In genomic region chrX:41607264-41607832, GRCh38 we compare ENCODE assay signal across 1 cellular context.
A peak's percentile ranks its signal among the peaks of the same experiment; 100 is the strongest.
TF ChIP-seq lines count a peak whose summit lies in the region.

No MANE protein-coding gene starts in this region.

TF ChIP-seq in K562, 482 proteins besides CTCF, POLR2A, EP300 and RAD21 (continued from another document and continues in another):
- TF ChIP-seq ATF6 (CRISPR knock-in tag; IDR thresholded peaks at IDR 0.05) (no peak), THAP7 (CRISPR knock-in tag; IDR thresholded peaks at IDR 0.05) (no peak), PML (IDR thresholded peaks at IDR 0.05; ENCODE audit: low read length) (0 out of 2 replicates have a peak, but pooled peaks have one; percentile 26), CBFA2T2 (conservative IDR thresholded peaks at IDR 0.05) (peak; percentile 66), CEBPB (tag; IDR thresholded peaks at IDR 0.05) (peak; percentile 41; the same call in 1 of the 2 replicates), MTF1 (CRISPR knock-in tag; IDR thresholded peaks at IDR 0.05; ENCODE audit: borderline replicate concordance) (no peak), ESRRA (IDR thresholded peaks at IDR 0.05; ENCODE audit: borderline replicate concordance, low read depth) (no peak), TAL1 (IDR thresholded peaks at IDR 0.05) (peak; percentile 74), ATF7 (IDR thresholded peaks at IDR 0.05) (no peak), CTBP1 (IDR thresholded peaks at IDR 0.05; ENCODE audit: borderline replicate concordance) (peak; percentile 70; the same call in 1 of the 2 replicates), MCM5 (IDR thresholded peaks at IDR 0.05; ENCODE audit: low read depth) (no peak), CHD7 (IDR thresholded peaks at IDR 0.05; ENCODE audit: low read depth, low read length) (no peak), CXXC5 (CRISPR knock-in tag; IDR thresholded peaks at IDR 0.05) (peak; percentile 71), SMARCA4 (IDR thresholded peaks at IDR 0.05) (peak; percentile 69), NFIC (IDR thresholded peaks at IDR 0.05) (peak; percentile 36), TEAD4 (IDR thresholded peaks at IDR 0.05; ENCODE audit: low read length) (peak; percentile 88), TEAD4 (CRISPR knock-in tag; IDR thresholded peaks at IDR 0.05; ENCODE audit: borderline replicate concordance) (no peak), USF2 (CRISPR knock-in tag; IDR thresholded peaks at IDR 0.05) (peak; percentile 79), TEAD1 (CRISPR knock-in tag; IDR thresholded peaks at IDR 0.05) (peak in 1 of 2 experiments; percentile 77; a peak in 2 of 4 replicates), CHD2 (IDR thresholded peaks at IDR 0.05; ENCODE audit: low read depth, low read length) (no peak), MXI1 (IDR thresholded peaks at IDR 0.05; ENCODE audit: low read depth, low read length) (no peak), BRF2 (IDR thresholded peaks at IDR 0.05; ENCODE audit: borderline replicate concordance, insufficient read depth, insufficient read length) (no peak), CHD1 (IDR thresholded peaks at IDR 0.05; ENCODE audit: low read length) (no peak), MTA2 (IDR thresholded peaks at IDR 0.05; ENCODE audit: low read depth) (peak; percentile 47; the same call in 1 of the 2 replicates), ZNF830 (CRISPR knock-in tag; IDR thresholded peaks at IDR 0.05) (no peak), PCBP1 (IDR thresholded peaks at IDR 0.05; ENCODE audit: low read depth, low read length, poor library complexity, severe bottlenecking) (no peak)
- TF ChIP-seq, protein P1, sequence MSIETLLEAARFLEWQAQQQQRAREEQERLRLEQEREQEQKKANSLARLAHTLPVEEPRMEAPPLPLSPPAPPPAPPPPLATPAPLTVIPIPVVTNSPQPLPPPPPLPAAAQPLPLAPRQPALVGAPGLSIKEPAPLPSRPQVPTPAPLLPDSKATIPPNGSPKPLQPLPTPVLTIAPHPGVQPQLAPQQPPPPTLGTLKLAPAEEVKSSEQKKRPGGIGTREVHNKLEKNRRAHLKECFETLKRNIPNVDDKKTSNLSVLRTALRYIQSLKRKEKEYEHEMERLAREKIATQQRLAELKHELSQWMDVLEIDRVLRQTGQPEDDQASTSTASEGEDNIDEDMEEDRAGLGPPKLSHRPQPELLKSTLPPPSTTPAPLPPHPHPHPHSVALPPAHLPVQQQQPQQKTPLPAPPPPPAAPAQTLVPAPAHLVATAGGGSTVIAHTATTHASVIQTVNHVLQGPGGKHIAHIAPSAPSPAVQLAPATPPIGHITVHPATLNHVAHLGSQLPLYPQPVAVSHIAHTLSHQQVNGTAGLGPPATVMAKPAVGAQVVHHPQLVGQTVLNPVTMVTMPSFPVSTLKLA (conservative IDR thresholded peaks at IDR 0.05) = peak in 1 of 2 experiments; percentile 19; a peak in 1 of 4 replicates
- TF ChIP-seq, protein P2, sequence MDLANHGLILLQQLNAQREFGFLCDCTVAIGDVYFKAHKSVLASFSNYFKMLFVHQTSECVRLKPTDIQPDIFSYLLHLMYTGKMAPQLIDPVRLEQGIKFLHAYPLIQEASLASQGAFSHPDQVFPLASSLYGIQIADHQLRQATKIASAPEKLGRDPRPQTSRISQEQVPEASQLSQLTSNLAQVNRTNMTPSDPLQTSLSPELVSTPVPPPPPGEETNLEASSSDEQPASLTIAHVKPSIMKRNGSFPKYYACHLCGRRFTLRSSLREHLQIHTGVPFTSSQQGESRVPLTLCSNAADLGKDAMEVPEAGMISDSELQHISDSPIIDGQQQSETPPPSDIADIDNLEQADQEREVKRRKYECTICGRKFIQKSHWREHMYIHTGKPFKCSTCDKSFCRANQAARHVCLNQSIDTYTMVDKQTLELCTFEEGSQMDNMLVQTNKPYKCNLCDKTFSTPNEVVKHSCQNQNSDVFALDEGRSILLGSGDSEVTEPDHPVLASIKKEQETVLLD (IDR thresholded peaks at IDR 0.05) = no peak
- TF ChIP-seq, protein P3, sequence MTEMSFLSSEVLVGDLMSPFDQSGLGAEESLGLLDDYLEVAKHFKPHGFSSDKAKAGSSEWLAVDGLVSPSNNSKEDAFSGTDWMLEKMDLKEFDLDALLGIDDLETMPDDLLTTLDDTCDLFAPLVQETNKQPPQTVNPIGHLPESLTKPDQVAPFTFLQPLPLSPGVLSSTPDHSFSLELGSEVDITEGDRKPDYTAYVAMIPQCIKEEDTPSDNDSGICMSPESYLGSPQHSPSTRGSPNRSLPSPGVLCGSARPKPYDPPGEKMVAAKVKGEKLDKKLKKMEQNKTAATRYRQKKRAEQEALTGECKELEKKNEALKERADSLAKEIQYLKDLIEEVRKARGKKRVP (CRISPR knock-in tag; IDR thresholded peaks at IDR 0.05) = no peak
